Comparison of ENCODE assay signal across 1 cellular context in the genomic region with DNA sequence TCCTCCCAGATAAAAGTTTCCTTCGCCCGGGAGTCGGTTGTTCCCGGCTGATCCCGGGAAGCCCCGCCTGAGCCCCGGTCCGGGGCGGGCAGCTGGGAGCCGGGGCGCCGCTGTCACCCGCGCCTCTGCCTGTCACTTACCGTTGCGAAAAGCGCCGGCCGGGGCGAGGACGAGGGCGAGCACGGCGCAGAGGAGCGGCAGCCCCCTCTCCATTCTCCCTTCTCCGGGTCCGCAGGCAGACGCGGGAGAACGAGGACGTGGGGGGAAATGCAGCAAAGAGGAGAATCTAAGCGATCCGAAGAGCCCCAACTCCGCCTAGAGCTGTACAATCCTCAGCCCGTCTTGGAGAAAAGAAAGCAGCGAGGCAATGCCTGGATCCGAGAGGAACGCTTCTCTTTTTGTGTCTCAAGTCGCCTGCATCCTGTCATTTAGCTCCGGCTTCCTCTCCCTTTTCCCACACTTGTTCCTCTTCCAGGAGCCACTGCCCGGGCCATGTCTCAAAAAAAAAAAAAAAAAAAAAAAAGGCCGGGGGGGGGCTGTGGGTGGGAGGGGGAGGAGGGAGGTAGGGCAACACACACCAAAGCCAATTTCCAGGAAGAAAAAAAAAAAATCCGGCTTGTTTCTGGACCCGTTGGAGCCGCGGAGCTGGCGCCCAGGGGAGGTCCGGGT.
TF ChIP-seq lines count a peak whose summit lies in the region.

TSS of gene NRP1 (minus strand) at position 498 of the 669 bp plus-strand sequence. CDS start at position 213, 285 bp downstream.

TF ChIP-seq in GM12878, 131 proteins besides CTCF, POLR2A, EP300 and RAD21 (continued from another document):
- no peak for TF ChIP-seq PML (IDR thresholded peaks at IDR 0.05; ENCODE audit: low read length)
- TF ChIP-seq ATF7 (IDR thresholded peaks at IDR 0.05; ENCODE audit: low read depth) = no peak
- TF ChIP-seq CHD2 (IDR thresholded peaks at IDR 0.05; ENCODE audit: borderline replicate concordance, low read depth, low read length) = no peak
- TF ChIP-seq, protein P1, sequence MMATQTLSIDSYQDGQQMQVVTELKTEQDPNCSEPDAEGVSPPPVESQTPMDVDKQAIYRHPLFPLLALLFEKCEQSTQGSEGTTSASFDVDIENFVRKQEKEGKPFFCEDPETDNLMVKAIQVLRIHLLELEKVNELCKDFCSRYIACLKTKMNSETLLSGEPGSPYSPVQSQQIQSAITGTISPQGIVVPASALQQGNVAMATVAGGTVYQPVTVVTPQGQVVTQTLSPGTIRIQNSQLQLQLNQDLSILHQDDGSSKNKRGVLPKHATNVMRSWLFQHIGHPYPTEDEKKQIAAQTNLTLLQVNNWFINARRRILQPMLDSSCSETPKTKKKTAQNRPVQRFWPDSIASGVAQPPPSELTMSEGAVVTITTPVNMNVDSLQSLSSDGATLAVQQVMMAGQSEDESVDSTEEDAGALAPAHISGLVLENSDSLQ (IDR thresholded peaks at IDR 0.05) = peak; percentile 40; the same call in 1 of the 2 replicates
- TF ChIP-seq ZNF592 (IDR thresholded peaks at IDR 0.05) = no peak
- 0 out of 2 replicates have a peak, but pooled peaks have one; percentile 20 for TF ChIP-seq GATAD2B (conservative IDR thresholded peaks at IDR 0.05; ENCODE audit: low read depth)
